ENCODE assay signal across 8 cellular contexts in genomic region chr2:39696838-39697237, GRCh38. TPM values are rescaled to one million over a fixed set of nuclear protein-coding genes. Genes with fewer than 3 reads are reported as not detected.
A peak's percentile ranks its signal among the peaks of the same experiment; 100 is the strongest.
DNase-seq lines count a peak whose midpoint lies in the region; ATAC-seq and TF ChIP-seq lines count a peak whose summit lies in the region.

No MANE protein-coding gene starts in this region.

- DNase-seq in GDM1 (lab: John Stamatoyannopoulos, UW) (peak; percentile 20), NCI-H774 (lab: John Stamatoyannopoulos, UW) (peak; percentile 71), foreskin fibroblast (peak; percentile 50 to 70), sciatic nerve (ENCODE audit: low spot score) (no peak), amniotic stem cell (lab: John Stamatoyannopoulos, UW) (no peak), mucosa of gallbladder (ENCODE audit: low spot score) (no peak), GM19238 (ENCODE audit: insufficient read length, low spot score) (no peak)

- intact Hi-C loops in sciatic nerve (cut with DNase I), result no loop called here

- TF ChIP-seq CTCF in foreskin fibroblast (IDR thresholded peaks at IDR 0.05; ENCODE audit: low read depth, low read length), result no peak

- ATAC-seq in sciatic nerve (peak; percentile 26), HG03045 (IDR thresholded peaks at IDR 0.05; ENCODE audit: unreplicated experiment) (no peak)

- no peak overlapping the region for H3K4me3 ChIP-seq in foreskin fibroblast (ENCODE audit: low read depth in 1 of 2, low read length in 2 of 2)

RNA-seq across cellular contexts. Expression of gene TMEM178A, which starts 31.1 kb away (rescaled TPM):
- total RNA-seq in sciatic nerve (6.6 TPM), mucosa of gallbladder (2.7 TPM)

Comparison
In these comparisons a context has a peak if more than half of its experiments do, and no peak if none do; other contexts are left out.
1. DNase-seq: peak in GDM1 (single experiment), NCI-H774 (single experiment) and foreskin fibroblast (2 of 2); none in sciatic nerve (single experiment), amniotic stem cell (single experiment), mucosa of gallbladder (single experiment) and GM19238 (single experiment).